Comparison of ENCODE assay signal across 14 cellular contexts in the genomic region with DNA sequence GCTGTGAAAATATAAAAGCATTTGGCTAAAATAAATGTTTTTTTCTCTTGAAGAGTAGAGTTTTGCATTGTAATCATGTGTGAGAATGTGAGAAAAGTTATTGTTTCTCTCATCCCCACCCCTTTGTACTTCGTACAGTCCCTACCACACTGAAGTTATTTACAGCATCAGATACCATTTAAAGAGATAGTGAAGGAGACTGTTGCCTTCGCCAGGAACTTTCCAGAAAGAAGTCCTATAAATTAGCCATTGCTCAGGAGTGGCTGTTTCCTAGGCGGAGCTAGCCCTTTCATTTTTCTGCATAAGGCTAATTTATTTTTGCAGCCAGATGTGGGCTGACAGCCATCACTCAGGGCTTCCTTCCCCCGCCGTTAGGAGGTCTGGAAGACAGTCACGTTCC. TPM values are rescaled to one million over a fixed set of nuclear protein-coding genes. Genes with fewer than 3 reads are reported as not detected.
DNase-seq lines count a peak whose midpoint lies in the region; FAIRE-seq and TF ChIP-seq lines count a peak whose summit lies in the region.
"Had no signal": no experiment of that assay in that cellular context is flagged by ENCODE, and none has a peak within 500 bp of the region (broad histone marks: within the 10 kb centered on the region; RNA-seq: fewer than 3 reads in every experiment).

No MANE protein-coding gene starts in this region.

- peaks cover 99% of the 10 kb centered on the region for H3K79me2 ChIP-seq in smooth muscle cell (ENCODE audit: low read depth)

- H3K27me3 Mint-ChIP-seq in HFFc6 (ENCODE audit: insufficient read depth), result no peaks in the 10 kb centered on the region
- no peaks in the 10 kb centered on the region for H3K27me3 Mint-ChIP-seq in CD8-positive, alpha-beta memory T cell
- H3K27me3 Mint-ChIP-seq in T-helper 2 cell treated with Interferon-gamma antibody and Interleukin-4, amounts not matched to agents 5 μg/mL and 100 μg/mL, for 36 hours (ENCODE audit: low read depth), result no peaks in the 10 kb centered on the region

- H3K4ac ChIP-seq in mesenchymal stem cell (ENCODE audit: low read depth in 1 of 2, low read length in 2 of 2), result no peak overlapping the region

- H3K4me3 ChIP-seq in coronary artery (peak overlapping the region; percentile 43), mesenchymal stem cell (ENCODE audit: insufficient read depth in 1 of 2, low read depth in 1 of 2, low read length in 2 of 2) (peak overlapping the region in 1 of 2 experiments; percentile 72), smooth muscle cell (peak overlapping the region; percentile 37)
- H3K4me3 ChIP-seq in CD8-positive, alpha-beta memory T cell (ENCODE audit: low read length), result no peak overlapping the region

- peak overlapping the region; percentile 90 for H3K27ac Mint-ChIP-seq in HFFc6
- H3K27ac Mint-ChIP-seq in CD8-positive, alpha-beta memory T cell, result peak overlapping the region in 2 of 8 donors; percentile 38 to 63
- no peak overlapping the region for H3K27ac Mint-ChIP-seq in T-helper 2 cell treated with Interferon-gamma antibody and Interleukin-4, amounts not matched to agents 5 μg/mL and 100 μg/mL, for 36 hours

- H2BK12ac ChIP-seq in mesenchymal stem cell (ENCODE audit: low read length in 2 of 2), result no peak overlapping the region

- no peak overlapping the region for H3K18ac ChIP-seq in mesenchymal stem cell (ENCODE audit: low read depth in 1 of 2, low read length in 2 of 2)

- H3K14ac ChIP-seq in mesenchymal stem cell (ENCODE audit: low read length in 2 of 2), result no peak overlapping the region

- H3K27me3 ChIP-seq in mesenchymal stem cell (ENCODE audit: control insufficient read depth in 1 of 2, insufficient read depth in 1 of 2, low read length in 2 of 2), result no peaks in the 10 kb centered on the region
- H3K27me3 ChIP-seq in smooth muscle cell (ENCODE audit: low read depth), result no peaks in the 10 kb centered on the region
- no peaks in the 10 kb centered on the region for H3K27me3 ChIP-seq in CD8-positive, alpha-beta memory T cell (ENCODE audit: insufficient read depth, low read length, poor library complexity, severe bottlenecking)
- H3K27me3 ChIP-seq: neutrophil had no signal

- H3K23ac ChIP-seq in mesenchymal stem cell (ENCODE audit: low read length in 2 of 2), result no peak overlapping the region

- no peaks in the 10 kb centered on the region for H3K9me3 Mint-ChIP-seq in HFFc6
- H3K9me3 Mint-ChIP-seq in CD8-positive, alpha-beta memory T cell, result no peaks in the 10 kb centered on the region
- no peaks in the 10 kb centered on the region for H3K9me3 Mint-ChIP-seq in T-helper 2 cell treated with Interferon-gamma antibody and Interleukin-4, amounts not matched to agents 5 μg/mL and 100 μg/mL, for 36 hours

- H2AFZ ChIP-seq in mesenchymal stem cell (ENCODE audit: low read depth, low read length), result no peak overlapping the region
- peak overlapping the region; percentile 33 for H2AFZ ChIP-seq in smooth muscle cell (ENCODE audit: low read depth)

- H3K9me3 ChIP-seq in mesenchymal stem cell (ENCODE audit: control insufficient read depth, low read length) (no peaks in the 10 kb centered on the region), smooth muscle cell (replicated peaks; ENCODE audit: low read depth) (no peaks in the 10 kb centered on the region)
- no peaks in the 10 kb centered on the region for H3K9me3 ChIP-seq in CD8-positive, alpha-beta memory T cell (ENCODE audit: low read length)
- H3K9me3 ChIP-seq: neutrophil had no signal

- 57% methylated on average over 6 of the region's 6 CpGs for WGBS in mesenchymal stem cell
- WGBS in smooth muscle cell (ENCODE audit: low lambda C conversion rate), result 53% methylated on average over 6 of the region's 6 CpGs

- peaks cover 30% of the 10 kb centered on the region for H3K79me1 ChIP-seq in mesenchymal stem cell (replicated peaks; ENCODE audit: low read length, poor library complexity, severe bottlenecking)

- peaks cover 0 to 4% of the 10 kb centered on the region in 2 experiments for H3K36me3 ChIP-seq in mesenchymal stem cell (ENCODE audit: control insufficient read depth in 1 of 2, insufficient read depth in 2 of 2, low read depth in 1 of 2, low read length in 2 of 2)
- H3K36me3 ChIP-seq in smooth muscle cell (ENCODE audit: low read depth), result no peaks in the 10 kb centered on the region
- H3K36me3 ChIP-seq in CD8-positive, alpha-beta memory T cell (ENCODE audit: insufficient read depth, low read length), result no peaks in the 10 kb centered on the region
- H3K36me3 ChIP-seq: neutrophil had no signal

- POLR2A ChIA-PET in CD8-positive, alpha-beta memory T cell (lab: Charles Lee), result no interaction called here

- DNase-seq in HFFc6, result no peak
- DNase-seq in coronary artery (ENCODE audit: low spot score), result no peak
- DNase-seq in mesenchymal stem cell, result no peak
- DNase-seq in smooth muscle cell (lab: John Stamatoyannopoulos, UW; ENCODE audit: unreplicated experiment), result no peak
- no peak for DNase-seq in CD8-positive, alpha-beta memory T cell
- DNase-seq in NK-92 treated with Interleukin-12 subunit alpha and Interleukin-12 subunit beta, amount 100 ng/mL, for 24 hours (lab: John Stamatoyannopoulos, UW), result no peak
- no peak for DNase-seq in GM19239 (ENCODE audit: insufficient read length, low spot score)
- DNase-seq in T-helper 2 cell treated with Interferon-gamma antibody and Interleukin-4, amounts not matched to agents 5 μg/mL and 100 μg/mL, for 36 hours (ENCODE audit: low spot score), result no peak
- DNase-seq: activated CD4-positive, alpha-beta T cell treated with anti-CD3 and anti-CD28 coated beads, Interleukin-2, amount 50 U/mL, for 4 hours; caudate nucleus; hypothalamus; SHP77 treated with DMSO at 0.1 percent for 48 hours had no signal

- H3K4me1 Mint-ChIP-seq in HFFc6 (ENCODE audit: low read depth), result peaks cover 70% of the 10 kb centered on the region
- peaks cover 61 to 88% (median 73%) of the 10 kb centered on the region in 3 donors for H3K4me1 Mint-ChIP-seq in CD8-positive, alpha-beta memory T cell
- peaks cover 8% of the 10 kb centered on the region for H3K4me1 Mint-ChIP-seq in T-helper 2 cell treated with Interferon-gamma antibody and Interleukin-4, amounts not matched to agents 5 μg/mL and 100 μg/mL, for 36 hours (ENCODE audit: low read depth)

- H4K20me1 ChIP-seq in smooth muscle cell (ENCODE audit: low read depth), result peaks cover 85% of the 10 kb centered on the region

- H3F3A ChIP-seq in smooth muscle cell (ENCODE audit: low read depth), result no peaks in the 10 kb centered on the region

- H3K4me1 ChIP-seq in mesenchymal stem cell (ENCODE audit: control insufficient read depth, insufficient read depth, low read depth, low read length), result peaks cover 8% of the 10 kb centered on the region
- H3K4me1 ChIP-seq in smooth muscle cell (ENCODE audit: low read depth), result peaks cover 13% of the 10 kb centered on the region
- peaks cover 35% of the 10 kb centered on the region for H3K4me1 ChIP-seq in CD8-positive, alpha-beta memory T cell (ENCODE audit: insufficient read depth, low read length)

- no peak overlapping the region for H3K4me2 ChIP-seq in mesenchymal stem cell (ENCODE audit: low read length, poor library complexity, severe bottlenecking)
- H3K4me2 ChIP-seq in smooth muscle cell, result peak overlapping the region; percentile 71

- CTCF ChIA-PET in CD8-positive, alpha-beta memory T cell (lab: Charles Lee), result no interaction called here

- H2BK5ac ChIP-seq in mesenchymal stem cell (ENCODE audit: low read depth, low read length, poor library complexity, severe bottlenecking), result no peak overlapping the region

- no peak overlapping the region for H4K91ac ChIP-seq in mesenchymal stem cell (ENCODE audit: low read length)

- peak overlapping the region; percentile 90 for H3K4me3 Mint-ChIP-seq in HFFc6
- H3K4me3 Mint-ChIP-seq in CD8-positive, alpha-beta memory T cell, result peak overlapping the region in 1 of 7 donors; percentile 3
- H3K4me3 Mint-ChIP-seq in T-helper 2 cell treated with Interferon-gamma antibody and Interleukin-4, amounts not matched to agents 5 μg/mL and 100 μg/mL, for 36 hours, result no peak overlapping the region

- H2AK5ac ChIP-seq in mesenchymal stem cell (ENCODE audit: low read length, severe bottlenecking), result no peak overlapping the region

- H3K36me3 Mint-ChIP-seq in HFFc6 (ENCODE audit: low read depth), result peaks cover 15% of the 10 kb centered on the region
- peaks cover 0 to 15% (median 4%) of the 10 kb centered on the region in 3 donors for H3K36me3 Mint-ChIP-seq in CD8-positive, alpha-beta memory T cell
- peaks cover 4% of the 10 kb centered on the region for H3K36me3 Mint-ChIP-seq in T-helper 2 cell treated with Interferon-gamma antibody and Interleukin-4, amounts not matched to agents 5 μg/mL and 100 μg/mL, for 36 hours (ENCODE audit: low read depth)

- FAIRE-seq in GM19239 (lab: Jason Lieb, UNC), result no peak
- FAIRE-seq: HTR-8/SVneo had no signal

- no peak overlapping the region for H2BK15ac ChIP-seq in mesenchymal stem cell (ENCODE audit: low read depth, poor library complexity, severe bottlenecking)

- TF ChIP-seq CTCF in HFFc6 (IDR thresholded peaks at IDR 0.05) (no peak), coronary artery (IDR thresholded peaks at IDR 0.05) (no peak), smooth muscle cell (IDR thresholded peaks at IDR 0.05; ENCODE audit: borderline replicate concordance, insufficient read depth, poor library complexity, severe bottlenecking) (no peak)

- peak overlapping the region; percentile 71 for H3K9ac ChIP-seq in mesenchymal stem cell (ENCODE audit: low read length)
- H3K9ac ChIP-seq in smooth muscle cell (ENCODE audit: low read depth), result no peak overlapping the region

- H3K27ac ChIP-seq in coronary artery (no peak overlapping the region), mesenchymal stem cell (ENCODE audit: low read length, poor library complexity, severe bottlenecking) (no peak overlapping the region), smooth muscle cell (ENCODE audit: low read depth) (peak overlapping the region; percentile 6)
- no peak overlapping the region for H3K27ac ChIP-seq in CD8-positive, alpha-beta memory T cell (ENCODE audit: low read depth, low read length)
- H3K27ac ChIP-seq: neutrophil had no signal

- no peak overlapping the region for H2BK120ac ChIP-seq in mesenchymal stem cell (ENCODE audit: low read depth, low read length)

- no peak overlapping the region for H4K8ac ChIP-seq in mesenchymal stem cell (ENCODE audit: low read length)

RNA-seq across cellular contexts. Expression of gene TSHZ1, which starts 16.9 kb away (rescaled TPM):
- total RNA-seq in HFFc6 (2021; fragmentation: NEBNext Ultra II Directional; extraction: Animal tissue kit (Norgen Biotek cat#: 25700)), result 10 to 100 TPM; 18.6 to 25.0 (median 23.3) TPM
- polyA plus RNA-seq in mesenchymal stem cell (2013, experiment 1 of 2), result 4.9 TPM
- polyA plus RNA-seq in mesenchymal stem cell (2013, experiment 2 of 2), result 4.4 TPM
- total RNA-seq in smooth muscle cell, result 25.1 and 26.1 TPM in 2 replicates
- polyA plus RNA-seq in smooth muscle cell, result 20.7 and 21.3 TPM in 2 replicates
- total RNA-seq in CD8-positive, alpha-beta memory T cell, result 10 to 100 TPM; 17.9 to 18.6 TPM
- 9.0 TPM for polyA plus RNA-seq in CD8-positive, alpha-beta memory T cell

RNA-seq across cellular contexts. Expression of gene PTGR3, which starts 18.6 kb away (rescaled TPM):
- 10 to 100 TPM; 37.9 to 47.5 (median 41.8) TPM for total RNA-seq in HFFc6 (2021; fragmentation: NEBNext Ultra II Directional; extraction: Animal tissue kit (Norgen Biotek cat#: 25700))
- 4.5 TPM for polyA plus RNA-seq in mesenchymal stem cell (2013, experiment 1 of 2)
- 4.7 TPM for polyA plus RNA-seq in mesenchymal stem cell (2013, experiment 2 of 2)
- 32.9 and 35.0 TPM in 2 replicates for total RNA-seq in smooth muscle cell
- 29.6 and 29.7 TPM in 2 replicates for polyA plus RNA-seq in smooth muscle cell
- 10 to 100 TPM; 25.8 to 26.3 TPM for total RNA-seq in CD8-positive, alpha-beta memory T cell
- 20.3 TPM for polyA plus RNA-seq in CD8-positive, alpha-beta memory T cell
